ENCODE assay signal across 23 cellular contexts in the genomic region with DNA sequence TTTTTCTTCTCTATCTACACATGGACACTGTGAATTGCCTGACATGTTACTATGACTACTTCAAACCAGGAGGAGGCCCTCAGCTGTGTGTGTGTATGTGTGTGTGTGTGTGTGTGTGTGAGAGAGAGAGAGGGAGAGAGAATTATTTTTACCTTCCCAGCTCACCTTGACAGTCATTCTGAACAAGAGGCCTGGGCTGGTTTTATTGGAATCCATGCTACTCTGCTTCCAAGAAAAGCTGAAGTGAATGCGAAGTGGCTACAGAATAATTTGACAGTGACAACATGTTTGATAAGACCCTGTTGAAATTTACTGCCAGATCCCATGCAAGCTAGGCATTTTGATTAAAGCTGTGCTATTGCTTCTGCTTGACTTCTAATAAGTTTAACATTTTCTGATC.
DNase-seq lines count a peak whose midpoint lies in the region; ATAC-seq, FAIRE-seq and TF ChIP-seq lines count a peak whose summit lies in the region.
"Had no signal": no experiment of that assay in that cellular context is flagged by ENCODE, and none has a peak within 500 bp of the region (broad histone marks: within the 10 kb centered on the region; RNA-seq: fewer than 3 reads in every experiment).

No MANE protein-coding gene starts in this region.

- H3K36me3 Mint-ChIP-seq in progenitor cell of endocrine pancreas (ENCODE audit: insufficient read depth), result no peaks in the 10 kb centered on the region

- H3K4me2 ChIP-seq in K562 (ENCODE audit: insufficient read depth, low read length), result no peak overlapping the region
- H3K4me2 ChIP-seq: BLaER1, KMS-11 had no signal

- H3K27ac ChIP-seq in right cardiac atrium (ENCODE audit: low read length), result no peak overlapping the region
- no peak overlapping the region for H3K27ac ChIP-seq in K562 (ENCODE audit: extremely low read depth, low read depth, low read length)
- H3K27ac ChIP-seq: BLaER1, KMS-11 had no signal

- TF ChIP-seq EP300 in K562 (IDR thresholded peaks at IDR 0.05; ENCODE audit: low read length), result no peak

- POLR2A ChIA-PET in K562 (lab: Yijun Ruan, JAX), result no interaction called here

- H3K4me3 ChIP-seq in right cardiac atrium (ENCODE audit: low read length) (no peak overlapping the region), K562 (no peak overlapping the region)
- H3K4me3 ChIP-seq: BLaER1, GM12878 had no signal

- intact Hi-C loops in left ventricle myocardium superior (cut with micrococcal nuclease), result no loop called here
- intact Hi-C loops in right cardiac atrium (cut with DNase I), result no loop called here
- intact Hi-C loops in K562 (cut with micrococcal nuclease), result no loop called here

- in situ Hi-C loops in K562 (cut with MboI) (no loop called here), G401 (cut with HindIII; ENCODE audit: low sequenced_read_pairs) (no loop called here)

- peaks cover 17% of the 10 kb centered on the region for H3K4me1 Mint-ChIP-seq in progenitor cell of endocrine pancreas (ENCODE audit: low read depth)

- H3K27me3 ChIP-seq in right cardiac atrium (ENCODE audit: control insufficient read depth, insufficient read depth) (no peaks in the 10 kb centered on the region), K562 (ENCODE audit: control insufficient read depth in 2 of 2, insufficient read depth in 2 of 2, low read length in 2 of 2) (no peaks in the 10 kb centered on the region)
- H3K27me3 ChIP-seq: BLaER1 had no signal

- peak; percentile 50 for ATAC-seq in left ventricle myocardium superior
- no peak for ATAC-seq in right cardiac atrium
- ATAC-seq in K562, result no peak
- ATAC-seq: GM12878, HCT116 had no signal

- FAIRE-seq in K562 (lab: Jason Lieb, UNC), result no peak
- FAIRE-seq: D721Med, H1 had no signal

- no peaks in the 10 kb centered on the region for H4K20me1 ChIP-seq in K562 (replicated peaks; ENCODE audit: control insufficient read depth, insufficient read depth, low read length)
- H4K20me1 ChIP-seq: BLaER1 had no signal

- WGBS in right cardiac atrium, result 45% methylated on average over 1 of the region's 1 CpG
- 0% methylated on average over 1 of the region's 1 CpG for WGBS in K562 (ENCODE audit: insufficient coverage, low coverage, missing lambda C conversion rate)

- no peaks in the 10 kb centered on the region for H3K9me1 ChIP-seq in K562 (ENCODE audit: control insufficient read depth, insufficient read depth, low read length)

- H3K79me2 ChIP-seq in K562 (ENCODE audit: control insufficient read depth, insufficient read depth, low read length), result no peaks in the 10 kb centered on the region

- H3K4me3 Mint-ChIP-seq in progenitor cell of endocrine pancreas (ENCODE audit: low read depth), result no peak overlapping the region
- H3K4me3 Mint-ChIP-seq: CD4-positive, alpha-beta T cell had no signal

- no peak for TF ChIP-seq POLR2A in K562 (conservative IDR thresholded peaks at IDR 0.05)

- TF ChIP-seq CTCF in K562 (IDR thresholded peaks at IDR 0.05 in 2 of 3, conservative IDR thresholded peaks at IDR 0.05 in 1 of 3; ENCODE audit: insufficient read depth in 2 of 3, low read depth in 1 of 3, low read length in 3 of 3) (no peak), progenitor cell of endocrine pancreas (IDR thresholded peaks at IDR 0.05; ENCODE audit: unreplicated experiment) (no peak)

- H3K27me3 Mint-ChIP-seq in progenitor cell of endocrine pancreas, result no peaks in the 10 kb centered on the region
- H3K27me3 Mint-ChIP-seq: CD4-positive, alpha-beta T cell had no signal

- H3K27ac Mint-ChIP-seq in progenitor cell of endocrine pancreas, result peak overlapping the region; percentile 6
- H3K27ac Mint-ChIP-seq: CD4-positive, alpha-beta T cell had no signal

- no peak for DNase-seq in left ventricle myocardium superior
- DNase-seq in right cardiac atrium, result no peak
- DNase-seq in K562 (ENCODE audit: extremely low read depth in 1 of 4, low spot score in 3 of 4), result no peak
- DNase-seq in progenitor cell of endocrine pancreas (ENCODE audit: low spot score, unreplicated experiment), result no peak
- DNase-seq in superior temporal gyrus (ENCODE audit: extremely low spot score), result no peak
- no peak for DNase-seq in G401 (ENCODE audit: low spot score)
- DNase-seq in NCI-H2107 (lab: John Stamatoyannopoulos, UW), result no peak
- DNase-seq: CD4-positive, alpha-beta T cell; GDM1; IMR-90; NCI-H1092; NCI-H1436 treated with DMSO at 0.1 percent for 48 hours; NCI-H187 treated with DMSO at 0.1 percent for 48 hours; NCI-H524; NCI-H82; RPMI8226; SHP77 had no signal

- no peak overlapping the region for H3K9ac ChIP-seq in K562 (ENCODE audit: insufficient read depth in 1 of 2, low read depth in 2 of 2, low read length in 2 of 2)
- H3K9ac ChIP-seq: BLaER1, KMS-11 had no signal

- no peak overlapping the region for H2AFZ ChIP-seq in K562 (ENCODE audit: low read depth, low read length)

- no peaks in the 10 kb centered on the region for H3K9me3 Mint-ChIP-seq in progenitor cell of endocrine pancreas (ENCODE audit: low read depth)
- H3K9me3 Mint-ChIP-seq: CD4-positive, alpha-beta T cell had no signal

- H3K4me1 ChIP-seq in right cardiac atrium (ENCODE audit: control insufficient read depth, insufficient read depth, low read length), result no peaks in the 10 kb centered on the region
- no peaks in the 10 kb centered on the region for H3K4me1 ChIP-seq in K562 (replicated peaks in 1 of 2; ENCODE audit: control insufficient read depth in 2 of 2, insufficient read depth in 2 of 2, low read length in 2 of 2)
- H3K4me1 ChIP-seq: BLaER1 had no signal

- no peak for TF ChIP-seq RAD21 in K562 (CRISPR knock-in tag; conservative IDR thresholded peaks at IDR 0.05 in 1 of 2, IDR thresholded peaks at IDR 0.05 in 1 of 2)

- CTCF ChIA-PET in K562 (lab: Yijun Ruan, JAX; ENCODE audit: low intra/inter-chr PET ratio), result no interaction called here

- no peaks in the 10 kb centered on the region for H3K36me3 ChIP-seq in K562 (ENCODE audit: control insufficient read depth, insufficient read depth, low read length)
- H3K36me3 ChIP-seq: BLaER1 had no signal

- H3K9me3 ChIP-seq in right cardiac atrium (ENCODE audit: control insufficient read depth, low read length), result no peaks in the 10 kb centered on the region
- H3K9me3 ChIP-seq in K562 (replicated peaks; ENCODE audit: control insufficient read depth, insufficient read depth, low read depth, low read length), result no peaks in the 10 kb centered on the region
- H3K9me3 ChIP-seq: BLaER1 had no signal

- BruUV-seq in K562 (replicated peaks; lab: Mats Ljungman, UMichigan), result no TSS peak

TF ChIP-seq in K562, 482 proteins besides CTCF, POLR2A, EP300 and RAD21:
- TF ChIP-seq ETV6 (IDR thresholded peaks at IDR 0.05; ENCODE audit: borderline replicate concordance in 1 of 2, low read depth in 2 of 2, low read length in 1 of 2) (no peak), ETV6 (CRISPR knock-in tag; IDR thresholded peaks at IDR 0.05; ENCODE audit: borderline replicate concordance) (no peak), SP2 (IDR thresholded peaks at IDR 0.05; ENCODE audit: extremely low read depth, low read depth, low read length, poor library complexity, severe bottlenecking) (no peak), RFX1 (IDR thresholded peaks at IDR 0.05) (0 out of 2 replicates have a peak, but pooled peaks have one; percentile 17)
